Comparison of ENCODE assay signal across 1 cellular context in genomic region chr3:166810741-166811445, GRCh38.
TF ChIP-seq lines count a peak whose summit lies in the region.

No MANE protein-coding gene starts in this region.

TF ChIP-seq in HEK293, 187 proteins besides CTCF, POLR2A, EP300 and RAD21:
- no peak for TF ChIP-seq ZNF707 (tag by site-specific recombination; IDR thresholded peaks at IDR 0.05)
- no peak for TF ChIP-seq ZNF664 (tag by site-specific recombination; IDR thresholded peaks at IDR 0.05)
- TF ChIP-seq SCRT1 (tag by site-specific recombination; IDR thresholded peaks at IDR 0.05; ENCODE audit: borderline replicate concordance) = no peak
- peak; percentile 79 for TF ChIP-seq ZBTB21 (tag by site-specific recombination; IDR thresholded peaks at IDR 0.05)
- TF ChIP-seq PRDM4 (tag by site-specific recombination; IDR thresholded peaks at IDR 0.05) = no peak
